ENCODE assay signal across 2 cellular contexts in the genomic region with DNA sequence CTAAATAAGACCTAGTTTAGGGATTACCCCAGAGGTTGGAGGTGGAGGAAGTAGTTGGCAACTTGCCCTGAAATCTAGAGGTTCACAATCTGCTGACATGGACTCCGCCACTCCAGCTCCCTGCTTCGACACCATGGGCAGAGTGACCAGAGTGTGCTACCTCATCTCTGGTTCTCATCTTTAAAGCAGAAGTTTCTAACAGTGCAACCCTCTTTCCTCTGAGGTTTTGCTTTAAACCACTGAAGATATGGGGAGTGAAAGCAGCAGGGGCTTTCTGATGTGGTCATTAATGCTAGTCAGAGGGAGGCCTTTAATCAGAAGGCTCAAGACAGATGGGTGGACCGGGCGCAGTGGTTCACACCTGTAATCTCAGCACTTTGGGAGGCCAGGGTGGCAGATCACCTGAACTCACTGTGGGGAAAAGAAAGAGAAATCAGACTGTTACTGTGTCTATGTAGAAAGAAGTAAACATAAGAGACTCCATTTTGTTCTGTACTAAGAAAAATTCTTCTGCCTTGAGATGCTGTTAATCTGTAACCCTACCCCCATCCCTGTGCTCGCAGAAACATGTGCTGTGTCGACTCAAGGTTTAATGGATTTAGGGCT.
TF ChIP-seq lines count a peak whose summit lies in the region.
"Not testable (repeated sequence)": the region's sequence is repeated elsewhere in the genome, so short reads cannot be mapped to it uniquely, and the experiment has no call there.

No MANE protein-coding gene starts in this region.

TF ChIP-seq in WTC11, 78 proteins besides CTCF, POLR2A, EP300 and RAD21:
- TF ChIP-seq, protein P1, sequence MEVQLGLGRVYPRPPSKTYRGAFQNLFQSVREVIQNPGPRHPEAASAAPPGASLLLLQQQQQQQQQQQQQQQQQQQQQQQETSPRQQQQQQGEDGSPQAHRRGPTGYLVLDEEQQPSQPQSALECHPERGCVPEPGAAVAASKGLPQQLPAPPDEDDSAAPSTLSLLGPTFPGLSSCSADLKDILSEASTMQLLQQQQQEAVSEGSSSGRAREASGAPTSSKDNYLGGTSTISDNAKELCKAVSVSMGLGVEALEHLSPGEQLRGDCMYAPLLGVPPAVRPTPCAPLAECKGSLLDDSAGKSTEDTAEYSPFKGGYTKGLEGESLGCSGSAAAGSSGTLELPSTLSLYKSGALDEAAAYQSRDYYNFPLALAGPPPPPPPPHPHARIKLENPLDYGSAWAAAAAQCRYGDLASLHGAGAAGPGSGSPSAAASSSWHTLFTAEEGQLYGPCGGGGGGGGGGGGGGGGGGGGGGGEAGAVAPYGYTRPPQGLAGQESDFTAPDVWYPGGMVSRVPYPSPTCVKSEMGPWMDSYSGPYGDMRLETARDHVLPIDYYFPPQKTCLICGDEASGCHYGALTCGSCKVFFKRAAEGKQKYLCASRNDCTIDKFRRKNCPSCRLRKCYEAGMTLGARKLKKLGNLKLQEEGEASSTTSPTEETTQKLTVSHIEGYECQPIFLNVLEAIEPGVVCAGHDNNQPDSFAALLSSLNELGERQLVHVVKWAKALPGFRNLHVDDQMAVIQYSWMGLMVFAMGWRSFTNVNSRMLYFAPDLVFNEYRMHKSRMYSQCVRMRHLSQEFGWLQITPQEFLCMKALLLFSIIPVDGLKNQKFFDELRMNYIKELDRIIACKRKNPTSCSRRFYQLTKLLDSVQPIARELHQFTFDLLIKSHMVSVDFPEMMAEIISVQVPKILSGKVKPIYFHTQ (CRISPR knock-in tag; IDR thresholded peaks at IDR 0.05), result 0 out of 2 replicates have a peak, but pooled peaks have one; percentile 38
TF ChIP-seq in WTC11: peak in this region for 1; not testable (repeated sequence) for 77.

TF ChIP-seq in K562, 482 proteins besides CTCF, POLR2A, EP300 and RAD21 (continued from another document and continues in another):
- TF ChIP-seq, protein P2, sequence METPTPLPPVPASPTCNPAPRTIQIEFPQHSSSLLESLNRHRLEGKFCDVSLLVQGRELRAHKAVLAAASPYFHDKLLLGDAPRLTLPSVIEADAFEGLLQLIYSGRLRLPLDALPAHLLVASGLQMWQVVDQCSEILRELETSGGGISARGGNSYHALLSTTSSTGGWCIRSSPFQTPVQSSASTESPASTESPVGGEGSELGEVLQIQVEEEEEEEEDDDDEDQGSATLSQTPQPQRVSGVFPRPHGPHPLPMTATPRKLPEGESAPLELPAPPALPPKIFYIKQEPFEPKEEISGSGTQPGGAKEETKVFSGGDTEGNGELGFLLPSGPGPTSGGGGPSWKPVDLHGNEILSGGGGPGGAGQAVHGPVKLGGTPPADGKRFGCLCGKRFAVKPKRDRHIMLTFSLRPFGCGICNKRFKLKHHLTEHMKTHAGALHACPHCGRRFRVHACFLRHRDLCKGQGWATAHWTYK (CRISPR knock-in tag; IDR thresholded peaks at IDR 0.05), result 0 out of 2 replicates have a peak, but pooled peaks have one; percentile 54
- TF ChIP-seq, protein P3, sequence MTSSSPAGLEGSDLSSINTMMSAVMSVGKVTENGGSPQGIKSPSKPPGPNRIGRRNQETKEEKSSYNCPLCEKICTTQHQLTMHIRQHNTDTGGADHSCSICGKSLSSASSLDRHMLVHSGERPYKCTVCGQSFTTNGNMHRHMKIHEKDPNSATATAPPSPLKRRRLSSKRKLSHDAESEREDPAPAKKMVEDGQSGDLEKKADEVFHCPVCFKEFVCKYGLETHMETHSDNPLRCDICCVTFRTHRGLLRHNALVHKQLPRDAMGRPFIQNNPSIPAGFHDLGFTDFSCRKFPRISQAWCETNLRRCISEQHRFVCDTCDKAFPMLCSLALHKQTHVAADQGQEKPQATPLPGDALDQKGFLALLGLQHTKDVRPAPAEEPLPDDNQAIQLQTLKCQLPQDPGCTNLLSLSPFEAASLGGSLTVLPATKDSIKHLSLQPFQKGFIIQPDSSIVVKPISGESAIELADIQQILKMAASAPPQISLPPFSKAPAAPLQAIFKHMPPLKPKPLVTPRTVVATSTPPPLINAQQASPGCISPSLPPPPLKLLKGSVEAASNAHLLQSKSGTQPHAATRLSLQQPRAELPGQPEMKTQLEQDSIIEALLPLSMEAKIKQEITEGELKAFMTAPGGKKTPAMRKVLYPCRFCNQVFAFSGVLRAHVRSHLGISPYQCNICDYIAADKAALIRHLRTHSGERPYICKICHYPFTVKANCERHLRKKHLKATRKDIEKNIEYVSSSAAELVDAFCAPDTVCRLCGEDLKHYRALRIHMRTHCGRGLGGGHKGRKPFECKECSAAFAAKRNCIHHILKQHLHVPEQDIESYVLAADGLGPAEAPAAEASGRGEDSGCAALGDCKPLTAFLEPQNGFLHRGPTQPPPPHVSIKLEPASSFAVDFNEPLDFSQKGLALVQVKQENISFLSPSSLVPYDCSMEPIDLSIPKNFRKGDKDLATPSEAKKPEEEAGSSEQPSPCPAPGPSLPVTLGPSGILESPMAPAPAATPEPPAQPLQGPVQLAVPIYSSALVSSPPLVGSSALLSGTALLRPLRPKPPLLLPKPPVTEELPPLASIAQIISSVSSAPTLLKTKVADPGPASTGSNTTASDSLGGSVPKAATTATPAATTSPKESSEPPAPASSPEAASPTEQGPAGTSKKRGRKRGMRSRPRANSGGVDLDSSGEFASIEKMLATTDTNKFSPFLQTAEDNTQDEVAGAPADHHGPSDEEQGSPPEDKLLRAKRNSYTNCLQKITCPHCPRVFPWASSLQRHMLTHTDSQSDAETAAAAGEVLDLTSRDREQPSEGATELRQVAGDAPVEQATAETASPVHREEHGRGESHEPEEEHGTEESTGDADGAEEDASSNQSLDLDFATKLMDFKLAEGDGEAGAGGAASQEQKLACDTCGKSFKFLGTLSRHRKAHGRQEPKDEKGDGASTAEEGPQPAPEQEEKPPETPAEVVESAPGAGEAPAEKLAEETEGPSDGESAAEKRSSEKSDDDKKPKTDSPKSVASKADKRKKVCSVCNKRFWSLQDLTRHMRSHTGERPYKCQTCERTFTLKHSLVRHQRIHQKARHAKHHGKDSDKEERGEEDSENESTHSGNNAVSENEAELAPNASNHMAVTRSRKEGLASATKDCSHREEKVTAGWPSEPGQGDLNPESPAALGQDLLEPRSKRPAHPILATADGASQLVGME (CRISPR knock-in tag; IDR thresholded peaks at IDR 0.05), result peak; percentile 22; the same call in 1 of the 2 replicates
- TF ChIP-seq, protein P4, sequence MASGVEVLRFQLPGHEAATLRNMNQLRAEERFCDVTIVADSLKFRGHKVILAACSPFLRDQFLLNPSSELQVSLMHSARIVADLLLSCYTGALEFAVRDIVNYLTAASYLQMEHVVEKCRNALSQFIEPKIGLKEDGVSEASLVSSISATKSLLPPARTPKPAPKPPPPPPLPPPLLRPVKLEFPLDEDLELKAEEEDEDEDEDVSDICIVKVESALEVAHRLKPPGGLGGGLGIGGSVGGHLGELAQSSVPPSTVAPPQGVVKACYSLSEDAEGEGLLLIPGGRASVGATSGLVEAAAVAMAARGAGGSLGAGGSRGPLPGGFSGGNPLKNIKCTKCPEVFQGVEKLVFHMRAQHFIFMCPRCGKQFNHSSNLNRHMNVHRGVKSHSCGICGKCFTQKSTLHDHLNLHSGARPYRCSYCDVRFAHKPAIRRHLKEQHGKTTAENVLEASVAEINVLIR (CRISPR knock-in tag; IDR thresholded peaks at IDR 0.05), result peak; percentile 54
- TF ChIP-seq NR2C1 (IDR thresholded peaks at IDR 0.05); NR4A1 (CRISPR knock-in tag; IDR thresholded peaks at IDR 0.05): not testable (repeated sequence)
- TF ChIP-seq NR2C1 (tag; IDR thresholded peaks at IDR 0.05), result peak; percentile 76
- TF ChIP-seq PYGO2 (tag; IDR thresholded peaks at IDR 0.05), result 0 out of 2 replicates have a peak, but pooled peaks have one; percentile 46
- TF ChIP-seq BACH1 (tag; IDR thresholded peaks at IDR 0.05), result peak; percentile 60; the same call in 1 of the 2 replicates
- TF ChIP-seq NR4A1 (tag; IDR thresholded peaks at IDR 0.05), result peak; percentile 96
- TF ChIP-seq ZNF583 (CRISPR knock-in tag; IDR thresholded peaks at IDR 0.05), result peak; percentile 72
- TF ChIP-seq ZNF668 (CRISPR knock-in tag; IDR thresholded peaks at IDR 0.05), result peak; percentile 83
- TF ChIP-seq NFXL1 (CRISPR knock-in tag; IDR thresholded peaks at IDR 0.05), result peak; percentile 42; the same call in 1 of the 2 replicates
- TF ChIP-seq, protein P5, sequence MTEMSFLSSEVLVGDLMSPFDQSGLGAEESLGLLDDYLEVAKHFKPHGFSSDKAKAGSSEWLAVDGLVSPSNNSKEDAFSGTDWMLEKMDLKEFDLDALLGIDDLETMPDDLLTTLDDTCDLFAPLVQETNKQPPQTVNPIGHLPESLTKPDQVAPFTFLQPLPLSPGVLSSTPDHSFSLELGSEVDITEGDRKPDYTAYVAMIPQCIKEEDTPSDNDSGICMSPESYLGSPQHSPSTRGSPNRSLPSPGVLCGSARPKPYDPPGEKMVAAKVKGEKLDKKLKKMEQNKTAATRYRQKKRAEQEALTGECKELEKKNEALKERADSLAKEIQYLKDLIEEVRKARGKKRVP (CRISPR knock-in tag; IDR thresholded peaks at IDR 0.05), result 0 out of 2 replicates have a peak, but pooled peaks have one; percentile 15
- 0 out of 2 replicates have a peak, but pooled peaks have one; percentile 40 for TF ChIP-seq HDAC8 (tag; IDR thresholded peaks at IDR 0.05)
- peak; percentile 87 for TF ChIP-seq PTTG1 (tag; IDR thresholded peaks at IDR 0.05; ENCODE audit: low read depth)
- TF ChIP-seq, protein P6, sequence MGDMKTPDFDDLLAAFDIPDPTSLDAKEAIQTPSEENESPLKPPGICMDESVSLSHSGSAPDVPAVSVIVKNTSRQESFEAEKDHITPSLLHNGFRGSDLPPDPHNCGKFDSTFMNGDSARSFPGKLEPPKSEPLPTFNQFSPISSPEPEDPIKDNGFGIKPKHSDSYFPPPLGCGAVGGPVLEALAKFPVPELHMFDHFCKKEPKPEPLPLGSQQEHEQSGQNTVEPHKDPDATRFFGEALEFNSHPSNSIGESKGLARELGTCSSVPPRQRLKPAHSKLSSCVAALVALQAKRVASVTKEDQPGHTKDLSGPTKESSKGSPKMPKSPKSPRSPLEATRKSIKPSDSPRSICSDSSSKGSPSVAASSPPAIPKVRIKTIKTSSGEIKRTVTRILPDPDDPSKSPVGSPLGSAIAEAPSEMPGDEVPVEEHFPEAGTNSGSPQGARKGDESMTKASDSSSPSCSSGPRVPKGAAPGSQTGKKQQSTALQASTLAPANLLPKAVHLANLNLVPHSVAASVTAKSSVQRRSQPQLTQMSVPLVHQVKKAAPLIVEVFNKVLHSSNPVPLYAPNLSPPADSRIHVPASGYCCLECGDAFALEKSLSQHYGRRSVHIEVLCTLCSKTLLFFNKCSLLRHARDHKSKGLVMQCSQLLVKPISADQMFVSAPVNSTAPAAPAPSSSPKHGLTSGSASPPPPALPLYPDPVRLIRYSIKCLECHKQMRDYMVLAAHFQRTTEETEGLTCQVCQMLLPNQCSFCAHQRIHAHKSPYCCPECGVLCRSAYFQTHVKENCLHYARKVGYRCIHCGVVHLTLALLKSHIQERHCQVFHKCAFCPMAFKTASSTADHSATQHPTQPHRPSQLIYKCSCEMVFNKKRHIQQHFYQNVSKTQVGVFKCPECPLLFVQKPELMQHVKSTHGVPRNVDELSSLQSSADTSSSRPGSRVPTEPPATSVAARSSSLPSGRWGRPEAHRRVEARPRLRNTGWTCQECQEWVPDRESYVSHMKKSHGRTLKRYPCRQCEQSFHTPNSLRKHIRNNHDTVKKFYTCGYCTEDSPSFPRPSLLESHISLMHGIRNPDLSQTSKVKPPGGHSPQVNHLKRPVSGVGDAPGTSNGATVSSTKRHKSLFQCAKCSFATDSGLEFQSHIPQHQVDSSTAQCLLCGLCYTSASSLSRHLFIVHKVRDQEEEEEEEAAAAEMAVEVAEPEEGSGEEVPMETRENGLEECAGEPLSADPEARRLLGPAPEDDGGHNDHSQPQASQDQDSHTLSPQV (IDR thresholded peaks at IDR 0.05), result peak; percentile 94
- TF ChIP-seq, protein P7, sequence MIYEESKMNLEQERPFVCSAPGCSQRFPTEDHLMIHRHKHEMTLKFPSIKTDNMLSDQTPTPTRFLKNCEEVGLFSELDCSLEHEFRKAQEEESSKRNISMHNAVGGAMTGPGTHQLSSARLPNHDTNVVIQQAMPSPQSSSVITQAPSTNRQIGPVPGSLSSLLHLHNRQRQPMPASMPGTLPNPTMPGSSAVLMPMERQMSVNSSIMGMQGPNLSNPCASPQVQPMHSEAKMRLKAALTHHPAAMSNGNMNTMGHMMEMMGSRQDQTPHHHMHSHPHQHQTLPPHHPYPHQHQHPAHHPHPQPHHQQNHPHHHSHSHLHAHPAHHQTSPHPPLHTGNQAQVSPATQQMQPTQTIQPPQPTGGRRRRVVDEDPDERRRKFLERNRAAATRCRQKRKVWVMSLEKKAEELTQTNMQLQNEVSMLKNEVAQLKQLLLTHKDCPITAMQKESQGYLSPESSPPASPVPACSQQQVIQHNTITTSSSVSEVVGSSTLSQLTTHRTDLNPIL (CRISPR knock-in tag; IDR thresholded peaks at IDR 0.05), result peak; percentile 54; the same call in 1 of the 2 replicates
- TF ChIP-seq, protein P8, sequence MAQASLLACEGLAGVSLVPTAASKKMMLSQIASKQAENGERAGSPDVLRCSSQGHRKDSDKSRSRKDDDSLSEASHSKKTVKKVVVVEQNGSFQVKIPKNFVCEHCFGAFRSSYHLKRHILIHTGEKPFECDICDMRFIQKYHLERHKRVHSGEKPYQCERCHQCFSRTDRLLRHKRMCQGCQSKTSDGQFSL (CRISPR knock-in tag; IDR thresholded peaks at IDR 0.05), result not testable (repeated sequence)
- TF ChIP-seq, protein P8 (tag; IDR thresholded peaks at IDR 0.05), result peak in 1 of 2 experiments; percentile 74; a peak in 2 of 4 replicates
- TF ChIP-seq, protein P9, sequence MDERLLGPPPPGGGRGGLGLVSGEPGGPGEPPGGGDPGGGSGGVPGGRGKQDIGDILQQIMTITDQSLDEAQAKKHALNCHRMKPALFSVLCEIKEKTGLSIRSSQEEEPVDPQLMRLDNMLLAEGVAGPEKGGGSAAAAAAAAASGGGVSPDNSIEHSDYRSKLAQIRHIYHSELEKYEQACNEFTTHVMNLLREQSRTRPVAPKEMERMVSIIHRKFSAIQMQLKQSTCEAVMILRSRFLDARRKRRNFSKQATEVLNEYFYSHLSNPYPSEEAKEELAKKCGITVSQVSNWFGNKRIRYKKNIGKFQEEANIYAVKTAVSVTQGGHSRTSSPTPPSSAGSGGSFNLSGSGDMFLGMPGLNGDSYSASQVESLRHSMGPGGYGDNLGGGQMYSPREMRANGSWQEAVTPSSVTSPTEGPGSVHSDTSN (CRISPR knock-in tag; IDR thresholded peaks at IDR 0.05; ENCODE audit: low read depth), result not testable (repeated sequence)
- TF ChIP-seq, protein P9 (tag; conservative IDR thresholded peaks at IDR 0.05; ENCODE audit: low read depth), result 0 out of 2 replicates have a peak, but pooled peaks have one; percentile 24
- TF ChIP-seq, protein P10, sequence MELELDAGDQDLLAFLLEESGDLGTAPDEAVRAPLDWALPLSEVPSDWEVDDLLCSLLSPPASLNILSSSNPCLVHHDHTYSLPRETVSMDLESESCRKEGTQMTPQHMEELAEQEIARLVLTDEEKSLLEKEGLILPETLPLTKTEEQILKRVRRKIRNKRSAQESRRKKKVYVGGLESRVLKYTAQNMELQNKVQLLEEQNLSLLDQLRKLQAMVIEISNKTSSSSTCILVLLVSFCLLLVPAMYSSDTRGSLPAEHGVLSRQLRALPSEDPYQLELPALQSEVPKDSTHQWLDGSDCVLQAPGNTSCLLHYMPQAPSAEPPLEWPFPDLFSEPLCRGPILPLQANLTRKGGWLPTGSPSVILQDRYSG (tag; conservative IDR thresholded peaks at IDR 0.05; ENCODE audit: low read depth), result peak; percentile 89
